21 cellular contexts compared by ENCODE assay signal in the genomic region with DNA sequence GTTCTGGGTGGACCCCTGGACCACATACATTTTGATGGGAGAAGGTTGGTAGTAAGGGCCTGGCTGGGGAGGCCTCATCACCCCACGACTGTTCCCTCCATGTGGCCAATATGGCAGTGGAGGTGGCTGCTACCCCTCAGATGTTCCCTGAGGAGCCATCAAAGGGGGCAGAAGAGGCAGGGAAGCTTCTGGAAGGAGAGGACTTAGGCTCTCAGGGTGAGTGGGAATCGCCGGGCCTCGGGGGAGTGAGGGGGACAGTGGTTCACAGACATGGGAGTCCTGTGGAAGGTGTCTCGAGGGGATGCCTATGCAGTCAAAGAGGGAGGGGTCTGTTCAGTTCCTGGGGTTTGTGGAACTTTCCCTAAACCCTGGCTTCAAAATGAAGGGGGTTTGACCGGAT. TPM values are rescaled to one million over a fixed set of nuclear protein-coding genes. Genes with fewer than 3 reads are reported as not detected.
DNase-seq lines count a peak whose midpoint lies in the region; ATAC-seq and TF ChIP-seq lines count a peak whose summit lies in the region.
"Had no signal": no experiment of that assay in that cellular context is flagged by ENCODE, and none has a peak within 500 bp of the region (broad histone marks: within the 10 kb centered on the region; RNA-seq: fewer than 3 reads in every experiment).

No MANE protein-coding gene starts in this region.

- WGBS in spleen, 5 donors: 82 to 89% (median 87%) methylated on average over 6 of the region's 6 CpGs

- no peaks in the 10 kb centered on the region for H3K36me3 Mint-ChIP-seq in CD14-positive monocyte
- H3K36me3 Mint-ChIP-seq: CD4-positive, CD25-positive, alpha-beta regulatory T cell; CD8-positive, alpha-beta T cell had no signal

- no peak overlapping the region for H3K27ac ChIP-seq in RWPE2 (ENCODE audit: poor library complexity, severe bottlenecking)
- H3K27ac ChIP-seq in lower lobe of right lung: no peak overlapping the region
- H3K27ac ChIP-seq in spleen: no peak overlapping the region

- no peak overlapping the region for H3K4me3 ChIP-seq in RWPE2 (ENCODE audit: severe bottlenecking)
- no peak overlapping the region for H3K4me3 ChIP-seq in lower lobe of right lung
- no peak overlapping the region for H3K4me3 ChIP-seq in spleen
- H3K4me3 ChIP-seq: GM12878, HAP-1 had no signal

- H3K9me3 Mint-ChIP-seq in CD14-positive monocyte: peaks cover 0 to 3% (median 0%) of the 10 kb centered on the region in 7 donors
- H3K9me3 Mint-ChIP-seq: CD8-positive, alpha-beta T cell had no signal

- H3K27me3 ChIP-seq in RWPE2 (ENCODE audit: insufficient read depth, poor library complexity, severe bottlenecking) (no peaks in the 10 kb centered on the region), lower lobe of right lung (ENCODE audit: low read depth) (no peaks in the 10 kb centered on the region), spleen (replicated peaks in 1 of 7) (no peaks in the 10 kb centered on the region)

- H3K4me1 Mint-ChIP-seq in CD14-positive monocyte: no peaks in the 10 kb centered on the region
- H3K4me1 Mint-ChIP-seq: CD4-positive, CD25-positive, alpha-beta regulatory T cell had no signal

- H3K9me3 ChIP-seq in RWPE2 (ENCODE audit: severe bottlenecking) (no peaks in the 10 kb centered on the region), lower lobe of right lung (no peaks in the 10 kb centered on the region), spleen (no peaks in the 10 kb centered on the region)
- H3K9me3 ChIP-seq: HAP-1 had no signal

- H3K27me3 Mint-ChIP-seq in CD14-positive monocyte (ENCODE audit: low read depth in 3 of 3): peaks cover 0 to 4% (median 2%) of the 10 kb centered on the region in 3 donors
- H3K27me3 Mint-ChIP-seq: CD4-positive, CD25-positive, alpha-beta regulatory T cell had no signal

- H3K4me1 ChIP-seq in RWPE2 (ENCODE audit: insufficient read depth, poor library complexity, severe bottlenecking): no peaks in the 10 kb centered on the region
- H3K4me1 ChIP-seq in lower lobe of right lung: no peaks in the 10 kb centered on the region
- H3K4me1 ChIP-seq in spleen: no peaks in the 10 kb centered on the region
- H3K4me1 ChIP-seq: HAP-1 had no signal

- peak overlapping the region in 1 of 7 donors; percentile 3 for H3K27ac Mint-ChIP-seq in CD14-positive monocyte
- H3K27ac Mint-ChIP-seq: CD4-positive, CD25-positive, alpha-beta regulatory T cell; CD8-positive, alpha-beta T cell; HFFc6 had no signal

- intact Hi-C loops in CD14-positive monocyte (cut with micrococcal nuclease): no loop called here
- intact Hi-C loops in lower lobe of right lung (cut with DNase I): no loop called here
- intact Hi-C loops in spleen (cut with DNase I; ENCODE audit: low total_unique reads): no loop called here

- no peaks in the 10 kb centered on the region for H3K36me3 ChIP-seq in RWPE2 (ENCODE audit: low read depth)
- no peaks in the 10 kb centered on the region for H3K36me3 ChIP-seq in lower lobe of right lung
- H3K36me3 ChIP-seq in spleen: no peaks in the 10 kb centered on the region
- H3K36me3 ChIP-seq: HAP-1 had no signal

- DNase-seq in CD14-positive monocyte (ENCODE audit: low spot score): peak; percentile 18
- DNase-seq in RWPE2 (ENCODE audit: low spot score): peak; percentile 20
- DNase-seq in lower lobe of right lung: peak; percentile 14
- peak; percentile 56 for DNase-seq in spleen
- DNase-seq in COLO829 (ENCODE audit: low spot score): no peak
- no peak for DNase-seq in erythroblast (lab: John Stamatoyannopoulos, UW)
- DNase-seq: C1 segment of cervical spinal cord; CD4-positive, CD25-positive, alpha-beta regulatory T cell; CD8-positive, alpha-beta T cell; DMS 273 treated with DMSO at 0.1 percent for 48 hours; DMS79; EL; GDM1; GOT3; HFFc6 had no signal

- ATAC-seq in RWPE2 (ENCODE audit: low read depth) (no peak), lower lobe of right lung (no peak), GM21529 (IDR thresholded peaks at IDR 0.05; ENCODE audit: unreplicated experiment) (no peak)
- ATAC-seq: CD8-positive, alpha-beta T cell; GM12878 had no signal

- TF ChIP-seq CTCF in CD14-positive monocyte (IDR thresholded peaks at IDR 0.05): no peak
- no peak for TF ChIP-seq CTCF in RWPE2 (IDR thresholded peaks at IDR 0.05; ENCODE audit: poor library complexity, severe bottlenecking)
- TF ChIP-seq CTCF in lower lobe of right lung (IDR thresholded peaks at IDR 0.05): no peak
- TF ChIP-seq CTCF in spleen (IDR thresholded peaks at IDR 0.05 in 8 of 11, conservative IDR thresholded peaks at IDR 0.05 in 3 of 11): no peak

- no peak overlapping the region for H3K4me3 Mint-ChIP-seq in CD14-positive monocyte
- H3K4me3 Mint-ChIP-seq: CD4-positive, CD25-positive, alpha-beta regulatory T cell; CD8-positive, alpha-beta T cell; HFFc6 had no signal

- no peak for TF ChIP-seq POLR2A in spleen (IDR thresholded peaks at IDR 0.05)
- TF ChIP-seq POLR2A in erythroblast (IDR thresholded peaks at IDR 0.05; ENCODE audit: low read length): no peak

RNA-seq across cellular contexts. Expression of a gene that starts 32.9 kb away (rescaled TPM):
- polyA plus RNA-seq in CD14-positive monocyte (not detected), spleen (1 to 10 TPM in 1 of 3 donors, under 1 TPM in 2; 0.14 to 3.1 (median 0.33) TPM)
- total RNA-seq in lower lobe of right lung (not detected), spleen (1 to 10 TPM in 6 of 7 donors, under 1 TPM in 1; 0.59 to 9.5 (median 1.5) TPM)
- total RNA-seq: A172; A673; CD4-positive, CD25-positive, alpha-beta regulatory T cell; CD8-positive, alpha-beta T cell; GM12878; HFFc6 had no signal
- polyA plus RNA-seq: BJ; CD4-positive, CD25-positive, alpha-beta regulatory T cell; GM12878 had no signal

Comparison
In these comparisons a context has a peak if more than half of its experiments do, and no peak if none do; other contexts are left out.
1. DNase-seq: peak in CD14-positive monocyte (single experiment), RWPE2 (single experiment), lower lobe of right lung (single experiment) and spleen (single experiment); none in COLO829 (single experiment) and erythroblast (0 of 2).